Comparison of ENCODE assay signal across 8 cellular contexts in the genomic region with DNA sequence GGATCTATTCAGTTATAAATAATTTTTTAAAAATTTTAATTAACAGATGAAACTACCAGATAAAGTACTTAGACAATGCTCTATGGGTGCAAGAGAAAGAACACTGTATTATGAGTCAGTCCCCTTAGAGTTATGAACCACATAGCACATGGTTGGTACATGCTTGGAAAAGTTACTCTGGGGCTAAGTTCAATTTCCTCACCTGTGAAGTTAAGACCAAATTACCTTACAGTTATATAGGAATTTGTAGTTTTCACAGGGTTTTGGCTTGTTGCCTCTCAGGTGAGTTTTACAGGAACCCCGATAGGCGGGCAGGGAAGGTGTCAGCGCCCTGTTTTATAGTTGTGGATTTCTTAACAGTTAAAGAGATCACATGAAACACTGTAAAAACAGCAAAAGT. TPM values are rescaled to one million over a fixed set of nuclear protein-coding genes. Genes with fewer than 3 reads are reported as not detected.
A peak's percentile ranks its signal among the peaks of the same experiment; 100 is the strongest.
DNase-seq lines count a peak whose midpoint lies in the region; ATAC-seq, FAIRE-seq and TF ChIP-seq lines count a peak whose summit lies in the region.

No MANE protein-coding gene starts in this region.

- H3K27me3 Mint-ChIP-seq in HFFc6 (ENCODE audit: insufficient read depth): no peaks in the 10 kb centered on the region

- H3K27me3 ChIP-seq in adrenal gland: no peaks in the 10 kb centered on the region
- no peaks in the 10 kb centered on the region; a peak in 1 of 5 replicates for H3K27me3 ChIP-seq in HepG2 (ENCODE audit: control insufficient read depth in 1 of 2, insufficient read depth in 2 of 2, low read length in 2 of 2)
- no peaks in the 10 kb centered on the region for H3K27me3 ChIP-seq in tibial nerve

- TF ChIP-seq RAD21 in A549 (conservative IDR thresholded peaks at IDR 0.05 in 1 of 2, IDR thresholded peaks at IDR 0.05 in 1 of 2) (no peak), HepG2 (CRISPR knock-in tag; IDR thresholded peaks at IDR 0.05) (no peak)

- POLR2A ChIA-PET in A549 (lab: Yijun Ruan, JAX): no interaction called here
- POLR2A ChIA-PET in HepG2 (lab: Yijun Ruan, JAX): interaction anchor here (4.0 kb wide), 1 partner anchor 12 kb away, joined by 91 read pairs; no protein-coding TSS in a partner anchor

- TF ChIP-seq CTCF in A549 (IDR thresholded peaks at IDR 0.05) (no peak), HFFc6 (IDR thresholded peaks at IDR 0.05) (no peak), adrenal gland (IDR thresholded peaks at IDR 0.05) (no peak), HepG2 (CRISPR knock-in tag; IDR thresholded peaks at IDR 0.05) (no peak), tibial nerve (IDR thresholded peaks at IDR 0.05) (no peak)

- peaks cover 19% of the 10 kb centered on the region; the same call in 2 of the 3 replicates for H3K4me1 ChIP-seq in A549
- H3K4me1 ChIP-seq in adrenal gland (replicated peaks in 1 of 2): peaks cover 24 to 52% of the 10 kb centered on the region in 2 donors
- H3K4me1 ChIP-seq in HepG2 (ENCODE audit: insufficient read depth, low read length): peaks cover 50% of the 10 kb centered on the region
- peaks cover 0 to 35% (median 17%) of the 10 kb centered on the region in 4 donors for H3K4me1 ChIP-seq in tibial nerve

- H3K9me3 ChIP-seq in A549: no peaks in the 10 kb centered on the region
- no peaks in the 10 kb centered on the region for H3K9me3 ChIP-seq in adrenal gland (replicated peaks in 1 of 3)
- H3K9me3 ChIP-seq in HepG2 (ENCODE audit: low read length): no peaks in the 10 kb centered on the region
- H3K9me3 ChIP-seq in tibial nerve: no peaks in the 10 kb centered on the region

- WGBS in A549 (ENCODE audit: missing lambda C conversion rate): 17% methylated on average over 3 of the region's 3 CpGs
- WGBS in adrenal gland, 4 donors: 9 to 20% (median 13%) methylated on average over 3 of the region's 3 CpGs
- WGBS in HepG2 (ENCODE audit: low lambda C conversion rate): 3% methylated on average over 3 of the region's 3 CpGs
- WGBS in tibial nerve, 2 donors: 15 to 19% methylated on average over 3 of the region's 3 CpGs

- ATAC-seq in A549 (no peak), HepG2 (no peak), GM21381 (IDR thresholded peaks at IDR 0.05; ENCODE audit: unreplicated experiment) (no peak)

- H3K4me3 ChIP-seq in A549: peak overlapping the region; percentile 84
- peak overlapping the region in 3 of 4 donors; percentile 88 to 93 (median 89) for H3K4me3 ChIP-seq in adrenal gland
- peak overlapping the region; percentile 84 to 96 (median 88) for H3K4me3 ChIP-seq in HepG2 (replicated peaks in 1 of 3; ENCODE audit: insufficient read depth in 1 of 3, low read depth in 2 of 3, low read length in 3 of 3)
- peak overlapping the region; percentile 64 to 97 (median 90) for H3K4me3 ChIP-seq in tibial nerve

- peaks cover 54% of the 10 kb centered on the region for H3K79me2 ChIP-seq in HepG2 (ENCODE audit: insufficient read depth, low read length)

- peak overlapping the region; percentile 84 for H3K4me2 ChIP-seq in A549
- H3K4me2 ChIP-seq in HepG2 (ENCODE audit: low read depth, low read length): peak overlapping the region; percentile 73

- H2AFZ ChIP-seq in HepG2 (ENCODE audit: low read length): no peak overlapping the region

- H3K9ac ChIP-seq in HepG2 (ENCODE audit: insufficient read depth, low read depth, low read length): peak overlapping the region; percentile 95

- in situ Hi-C loops in HepG2 (cut with HindIII; ENCODE audit: extremely low pct_ligation_motif_present, low pct_unique_long_range_greater_than_20kb): no loop called here

- 0 out of 2 replicates have a peak, but pooled peaks cover 4% of the 10 kb centered on the region for H3K36me3 Mint-ChIP-seq in HFFc6 (ENCODE audit: low read depth)

- BruUV-seq in HepG2 (replicated peaks; lab: Mats Ljungman, UMichigan): no TSS peak

- peak in 1 of 2 experiments; percentile 11 for DNase-seq in A549 (ENCODE audit: low read depth in 1 of 2, low spot score in 1 of 2)
- no peak for DNase-seq in HFFc6
- DNase-seq in adrenal gland: no peak
- no peak for DNase-seq in HepG2 (ENCODE audit: low spot score)
- no peak for DNase-seq in tibial nerve (ENCODE audit: low spot score in 2 of 2)
- no peak for DNase-seq in stimulated activated naive CD4-positive, alpha-beta T cell treated with Interleukin-2 at 50 U/mL for 16 hours (lab: John Stamatoyannopoulos, UW)
- DNase-seq in NCI-H2029 (lab: John Stamatoyannopoulos, UW): no peak

- H4K20me1 ChIP-seq in HepG2 (ENCODE audit: insufficient read depth, low read length): peaks cover 50% of the 10 kb centered on the region

- no peaks in the 10 kb centered on the region for H3K36me3 ChIP-seq in adrenal gland (replicated peaks in 1 of 2)
- H3K36me3 ChIP-seq in HepG2 (replicated peaks in 1 of 2; ENCODE audit: control insufficient read depth in 1 of 2, insufficient read depth in 2 of 2, low read length in 2 of 2): peaks cover 0 to 8% of the 10 kb centered on the region in 2 experiments; a peak in 1 of 5 replicates
- no peaks in the 10 kb centered on the region for H3K36me3 ChIP-seq in tibial nerve

- no peak for TF ChIP-seq EP300 in A549 (IDR thresholded peaks at IDR 0.05)
- no peak for TF ChIP-seq EP300 in HepG2 (IDR thresholded peaks at IDR 0.05; ENCODE audit: low read depth in 2 of 2, low read length in 2 of 2)
- TF ChIP-seq EP300 in HepG2 (CRISPR knock-in tag; IDR thresholded peaks at IDR 0.05; ENCODE audit: borderline replicate concordance): no peak
- no peak for TF ChIP-seq EP300 in tibial nerve (IDR thresholded peaks at IDR 0.05)

- intact Hi-C loops in adrenal gland (cut with DNase I) (no loop called here), HepG2 (cut with micrococcal nuclease; ENCODE audit: unreplicated experiment) (loop anchor here (2.0 to 10.0 kb wide), 4 partner anchors 15 to 94 kb away; a partner anchor contains a TSS)

- H3K27ac ChIP-seq in A549 (peak overlapping the region; percentile 85 to 96), adrenal gland (peak overlapping the region; percentile 88 to 97 (median 93)), HepG2 (ENCODE audit: extremely low read length, insufficient read depth, low read length) (peak overlapping the region; percentile 91), tibial nerve (peak overlapping the region in 2 of 4 donors; percentile 94 to 99)

- CTCF ChIA-PET in A549 (lab: Yijun Ruan, JAX) (no interaction called here), HepG2 (lab: Yijun Ruan, JAX; ENCODE audit: low intra/inter-chr PET ratio, low total read pairs) (no interaction called here)

- TF ChIP-seq POLR2A in A549 (IDR thresholded peaks at IDR 0.05; ENCODE audit: low read length) (no peak), adrenal gland (IDR thresholded peaks at IDR 0.05) (peak in 1 of 2 donors; percentile 47), HepG2 (IDR thresholded peaks at IDR 0.05; ENCODE audit: insufficient read depth in 1 of 2, low read depth in 2 of 2, low read length in 2 of 2) (no peak), tibial nerve (IDR thresholded peaks at IDR 0.05) (no peak)

- no peaks in the 10 kb centered on the region for H3K9me3 Mint-ChIP-seq in HFFc6

- peak overlapping the region; percentile 96 for H3K27ac Mint-ChIP-seq in HFFc6

- FAIRE-seq in A549 (lab: Jason Lieb, UNC) (no peak), HepG2 (lab: Jason Lieb, UNC) (no peak)

- peak overlapping the region; percentile 93 for H3K4me3 Mint-ChIP-seq in HFFc6

- peaks cover 38% of the 10 kb centered on the region for H3K4me1 Mint-ChIP-seq in HFFc6 (ENCODE audit: low read depth)

RNA-seq across cellular contexts. Expression of a gene that starts 1.2 kb away (rescaled TPM):
- polyA plus RNA-seq in A549 (2011; rRNA removed) (30.8 and 41.3 TPM in 2 replicates), A549 (2017; fragmentation: RNase III; extraction: RNeasy Plus Mini Kit Qiagen cat#74134 plus additional on column Dnase treatment) (15.8 to 25.7 TPM (median 21.9 TPM) in 3 replicates), adrenal gland (10 to 100 TPM in 1 of 3 donors, 1 to 10 TPM in 2; 5.2 to 53.0 (median 6.0) TPM), HepG2 (2011; rRNA removed) (24.0 and 26.9 TPM in 2 replicates)
- 3.6 and 4.7 TPM in 2 replicates for polyA plus RNA-seq in A549 (2012; cell fraction: cytosol; rRNA removed)
- polyA plus RNA-seq in A549 (2012; cell fraction: nucleus; rRNA removed): 3.0 and 4.7 TPM in 2 replicates
- 9.9 and 10.4 TPM in 2 replicates for polyA minus RNA-seq in A549 (2011; rRNA and poly(A)+ RNA removed)
- total RNA-seq in HFFc6 (2021; fragmentation: NEBNext Ultra II Directional; extraction: Animal tissue kit (Norgen Biotek cat#: 25700)): 10 to 100 TPM; 29.3 to 44.7 (median 33.3) TPM
- total RNA-seq in adrenal gland (100 to 1,000 TPM in 2 of 8 donors, 10 to 100 TPM in 6; 27.8 to 130 (median 68.5) TPM), HepG2 (2016; rRNA removed; fragmentation: Illumina TruSeq; extraction: Trizol) (69.5 and 126 TPM in 2 replicates), tibial nerve (10 to 100 TPM; 26.9 to 46.3 (median 31.6) TPM)
- 47.1 and 75.8 TPM in 2 replicates for total RNA-seq in HepG2 (2016; cell fraction: cytosol; rRNA removed; fragmentation: Illumina TruSeq; extraction: Trizol; ENCODE audit: low read depth)
- 71.7 and 113 TPM in 2 replicates for total RNA-seq in HepG2 (2016; cell fraction: insoluble cytoplasmic fraction; rRNA removed; fragmentation: Illumina TruSeq; extraction: Trizol)
- total RNA-seq in HepG2 (2016; cell fraction: membrane; rRNA removed; fragmentation: Illumina TruSeq; extraction: Trizol): 148 and 184 TPM in 2 replicates
- total RNA-seq in HepG2 (2016; cell fraction: nucleus; rRNA removed; fragmentation: Illumina TruSeq; extraction: Trizol): 45.1 and 60.0 TPM in 2 replicates
- polyA plus RNA-seq in HepG2 (2011; cell fraction: cytosol; rRNA removed): 7.7 and 15.0 TPM in 2 replicates
- polyA plus RNA-seq in HepG2 (2011; cell fraction: nucleus; rRNA removed): 11.7 and 19.0 TPM in 2 replicates
- polyA plus RNA-seq in HepG2 (2012): 50.7 and 60.7 TPM in 2 replicates
- polyA plus RNA-seq in HepG2 (2016; cell fraction: cytosol; fragmentation: Illumina TruSeq; extraction: Trizol; ENCODE audit: low read depth): 97.9 and 118 TPM in 2 replicates
- polyA plus RNA-seq in HepG2 (2016; cell fraction: insoluble cytoplasmic fraction; fragmentation: Illumina TruSeq; extraction: Trizol; ENCODE audit: low read depth): 46.7 and 55.6 TPM in 2 replicates
- polyA plus RNA-seq in HepG2 (2016; cell fraction: membrane; fragmentation: Illumina TruSeq; extraction: Trizol; ENCODE audit: low read depth): 113 and 140 TPM in 2 replicates
- polyA plus RNA-seq in HepG2 (2016; cell fraction: nucleus; fragmentation: Illumina TruSeq; extraction: Trizol; ENCODE audit: insufficient read depth, low read depth): 41.3 and 43.8 TPM in 2 replicates
- 10.6 and 17.9 TPM in 2 replicates for polyA minus RNA-seq in HepG2 (2011; rRNA and poly(A)+ RNA removed; ENCODE audit: low replicate concordance)
- 32.5 and 39.8 TPM in 2 replicates for polyA minus RNA-seq in HepG2 (2011; cell fraction: cytosol; rRNA and poly(A)+ RNA removed)
- 60.9 and 70.2 TPM in 2 replicates for polyA minus RNA-seq in HepG2 (2011; cell fraction: nucleus; rRNA and poly(A)+ RNA removed)

RNA-seq across cellular contexts. Expression of a gene that starts 48.9 kb away (rescaled TPM):
- polyA plus RNA-seq in A549 (2011; rRNA removed): 0.08 and 0.09 TPM in 2 replicates
- 0.24 and 0.25 TPM in 2 replicates for polyA plus RNA-seq in A549 (2012; cell fraction: cytosol; rRNA removed)
- 1.9 and 2.8 TPM in 2 replicates for polyA plus RNA-seq in A549 (2012; cell fraction: nucleus; rRNA removed)
- 0.06 to 0.21 TPM (median 0.16 TPM) in 3 replicates for polyA plus RNA-seq in A549 (2017; fragmentation: RNase III; extraction: RNeasy Plus Mini Kit Qiagen cat#74134 plus additional on column Dnase treatment)
- 0.29 TPM in 1 of 2 replicates, not detected in the other for polyA minus RNA-seq in A549 (2011; rRNA and poly(A)+ RNA removed)
- not detected for total RNA-seq in HFFc6 (2021; fragmentation: NEBNext Ultra II Directional; extraction: Animal tissue kit (Norgen Biotek cat#: 25700))
- 1 to 10 TPM in 3 of 8 donors, under 1 TPM in 4, not detected in 1; 0.31 to 4.0 (median 0.75) TPM for total RNA-seq in adrenal gland
- 1 to 10 TPM in 2 of 3 donors, under 1 TPM in 1; 0.40 to 3.1 (median 2.1) TPM for polyA plus RNA-seq in adrenal gland
- total RNA-seq in HepG2 (2016; rRNA removed; fragmentation: Illumina TruSeq; extraction: Trizol): 0.18 and 0.29 TPM in 2 replicates
- 0.91 and 0.97 TPM in 2 replicates for total RNA-seq in HepG2 (2016; cell fraction: cytosol; rRNA removed; fragmentation: Illumina TruSeq; extraction: Trizol; ENCODE audit: low read depth)
- total RNA-seq in HepG2 (2016; cell fraction: insoluble cytoplasmic fraction; rRNA removed; fragmentation: Illumina TruSeq; extraction: Trizol): 0.19 and 0.24 TPM in 2 replicates
- 0.77 and 0.96 TPM in 2 replicates for total RNA-seq in HepG2 (2016; cell fraction: membrane; rRNA removed; fragmentation: Illumina TruSeq; extraction: Trizol)
- total RNA-seq in HepG2 (2016; cell fraction: nucleus; rRNA removed; fragmentation: Illumina TruSeq; extraction: Trizol): not detected in 2 replicates
- polyA plus RNA-seq in HepG2 (2011; rRNA removed): 0.17 and 0.34 TPM in 2 replicates
- 0.18 and 0.43 TPM in 2 replicates for polyA plus RNA-seq in HepG2 (2011; cell fraction: cytosol; rRNA removed)
- polyA plus RNA-seq in HepG2 (2011; cell fraction: nucleus; rRNA removed): 0.40 and 0.87 TPM in 2 replicates
- 0.27 and 0.44 TPM in 2 replicates for polyA plus RNA-seq in HepG2 (2012)
- 0.92 and 0.95 TPM in 2 replicates for polyA plus RNA-seq in HepG2 (2016; cell fraction: cytosol; fragmentation: Illumina TruSeq; extraction: Trizol; ENCODE audit: low read depth)
- polyA plus RNA-seq in HepG2 (2016; cell fraction: insoluble cytoplasmic fraction; fragmentation: Illumina TruSeq; extraction: Trizol; ENCODE audit: low read depth): 0.15 and 0.26 TPM in 2 replicates
- polyA plus RNA-seq in HepG2 (2016; cell fraction: membrane; fragmentation: Illumina TruSeq; extraction: Trizol; ENCODE audit: low read depth): 0.80 and 1.4 TPM in 2 replicates
- polyA plus RNA-seq in HepG2 (2016; cell fraction: nucleus; fragmentation: Illumina TruSeq; extraction: Trizol; ENCODE audit: insufficient read depth, low read depth): 0.61 TPM in 1 of 2 replicates, not detected in the other
- polyA minus RNA-seq in HepG2 (2011; rRNA and poly(A)+ RNA removed; ENCODE audit: low replicate concordance): 0.46 TPM in 1 of 2 replicates, not detected in the other
- polyA minus RNA-seq in HepG2 (2011; cell fraction: cytosol; rRNA and poly(A)+ RNA removed): 0.79 TPM in 1 of 2 replicates, not detected in the other
- not detected in 2 replicates for polyA minus RNA-seq in HepG2 (2011; cell fraction: nucleus; rRNA and poly(A)+ RNA removed)
- not detected for total RNA-seq in tibial nerve
